30 cellular contexts compared by ENCODE assay signal in the genomic region with DNA sequence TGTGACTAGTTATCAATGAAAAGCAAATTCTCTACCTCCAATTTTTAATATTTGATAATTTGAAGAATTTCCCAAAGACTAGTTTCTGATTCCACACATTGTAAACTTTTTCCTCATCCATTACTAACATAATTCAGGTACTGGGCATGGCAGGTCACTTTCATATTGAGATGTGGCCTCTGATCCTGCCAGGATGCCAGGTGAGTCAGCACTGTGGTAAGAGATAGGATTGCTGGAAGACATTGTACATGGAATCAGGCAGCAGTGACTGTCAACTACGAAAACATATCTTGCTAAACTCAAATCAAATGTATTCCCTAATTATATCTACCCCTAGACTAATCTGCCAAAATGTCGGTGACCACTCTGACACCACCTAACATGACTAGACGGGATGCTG. TPM values are rescaled to one million over a fixed set of nuclear protein-coding genes. Genes with fewer than 3 reads are reported as not detected.
A peak's percentile ranks its signal among the peaks of the same experiment; 100 is the strongest.
DNase-seq lines count a peak whose midpoint lies in the region; ATAC-seq, FAIRE-seq and TF ChIP-seq lines count a peak whose summit lies in the region.
"Had no signal": no experiment of that assay in that cellular context is flagged by ENCODE, and none has a peak within 500 bp of the region (broad histone marks: within the 10 kb centered on the region; RNA-seq: fewer than 3 reads in every experiment).

No MANE protein-coding gene starts in this region.

- no peak for TF ChIP-seq POLR2A in A549 (IDR thresholded peaks at IDR 0.05; ENCODE audit: low read length)
- TF ChIP-seq POLR2A in HCT116 (IDR thresholded peaks at IDR 0.05; ENCODE audit: borderline replicate concordance, extremely low read depth, insufficient read depth, insufficient read length) = no peak
- TF ChIP-seq POLR2A in suprapubic skin (IDR thresholded peaks at IDR 0.05) = no peak

- H3K9ac ChIP-seq in HCT116 (ENCODE audit: low read length) (no peak overlapping the region), iPS-18a (ENCODE audit: low read length) (no peak overlapping the region)
- H3K9ac ChIP-seq: BLaER1, KMS-11 had no signal

- no peaks in the 10 kb centered on the region for H3K36me3 Mint-ChIP-seq in CD4-positive, alpha-beta T cell (ENCODE audit: low read depth)
- H3K36me3 Mint-ChIP-seq: activated naive CD4-positive, alpha-beta T cell treated with anti-CD3 and anti-CD28 coated beads, Interleukin-2, amount 50 U/mL, for 24 hours; naive B cell; stimulated activated memory B cell treated with anti-CD40 and anti-IgM and Interleukin-4, amounts not matched to agents 10 μg/mL and 1 μg/mL and 100 μg/mL, for 72 hours had no signal

- CTCF ChIA-PET in A549 (lab: Yijun Ruan, JAX) = interaction anchor here (1.4 to 3.4 kb wide), 4 partner anchors 11 to 41 kb away, joined by 3 to 17 read pairs (median 6); no protein-coding TSS in a partner anchor
- CTCF ChIA-PET in HCT116 (lab: Charles Lee) = interaction anchor here (1.2 to 2.3 kb wide), 2 partner anchors 11 to 41 kb away, joined by 3 to 7 read pairs; no protein-coding TSS in a partner anchor
- CTCF ChIA-PET in CD4-positive, alpha-beta T cell (lab: Charles Lee) = no interaction called here

- no peak overlapping the region for H3K4me3 ChIP-seq in A549
- no peak overlapping the region for H3K4me3 ChIP-seq in HCT116 (replicated peaks in 1 of 2; ENCODE audit: low read depth in 1 of 2, low read length in 2 of 2)
- no peak overlapping the region for H3K4me3 ChIP-seq in iPS-18a (ENCODE audit: low read length)
- H3K4me3 ChIP-seq in suprapubic skin = no peak overlapping the region
- H3K4me3 ChIP-seq: BLaER1, uterus had no signal

- peak; percentile 59 to 61; a peak in 3 of 6 replicates for ATAC-seq in A549
- peak; percentile 82 for ATAC-seq in HCT116
- no peak for ATAC-seq in CD4-positive, alpha-beta T cell (ENCODE audit: poor library complexity)
- ATAC-seq in HG03354 (IDR thresholded peaks at IDR 0.05; ENCODE audit: poor library complexity, severe bottlenecking, unreplicated experiment) = no peak
- ATAC-seq: activated T-helper 17 cell treated with anti-CD3 and anti-CD28 coated beads, Interleukin-2, amount 50 U/mL, for 72 hours; left lobe of liver; stimulated activated memory B cell treated with anti-CD40 and anti-IgM and Interleukin-4, amounts not matched to agents 10 μg/mL and 1 μg/mL and 100 μg/mL, for 72 hours had no signal

- peaks cover 19% of the 10 kb centered on the region; the same call in 2 of the 3 replicates for H3K4me1 ChIP-seq in A549
- peaks cover 2 to 16% of the 10 kb centered on the region in 2 experiments; a peak in 2 of 4 replicates for H3K4me1 ChIP-seq in HCT116 (ENCODE audit: control insufficient read depth in 1 of 2, insufficient read depth in 2 of 2, low read length in 2 of 2)
- H3K4me1 ChIP-seq in iPS-18a (ENCODE audit: control insufficient read depth, low read depth, low read length) = peaks cover 8% of the 10 kb centered on the region
- no peaks in the 10 kb centered on the region for H3K4me1 ChIP-seq in suprapubic skin
- H3K4me1 ChIP-seq: BLaER1, uterus had no signal

- 0 out of 3 replicates have a peak overlapping the region, but pooled peaks have one; percentile 11 for H3K4me2 ChIP-seq in A549
- peak overlapping the region; percentile 45 for H3K4me2 ChIP-seq in HCT116 (ENCODE audit: low read length)
- H3K4me2 ChIP-seq: BLaER1, KMS-11 had no signal

- H3K9me3 ChIP-seq in A549 = no peaks in the 10 kb centered on the region
- no peaks in the 10 kb centered on the region for H3K9me3 ChIP-seq in HCT116 (ENCODE audit: control insufficient read depth in 1 of 2, insufficient read depth in 1 of 2, low read depth in 1 of 2, low read length in 2 of 2)
- no peaks in the 10 kb centered on the region for H3K9me3 ChIP-seq in iPS-18a (ENCODE audit: control insufficient read depth, low read depth, low read length)
- H3K9me3 ChIP-seq in suprapubic skin = no peaks in the 10 kb centered on the region
- H3K9me3 ChIP-seq in CD4-positive, alpha-beta T cell (ENCODE audit: control insufficient read depth, low read length) = no peaks in the 10 kb centered on the region
- H3K9me3 ChIP-seq: BLaER1, uterus had no signal

- TF ChIP-seq EP300 in A549 (IDR thresholded peaks at IDR 0.05) = no peak
- no peak for TF ChIP-seq EP300 in suprapubic skin (IDR thresholded peaks at IDR 0.05)

- DNase-seq in A549 (ENCODE audit: low read depth in 1 of 2, low spot score in 1 of 2) (peak in 1 of 2 experiments; percentile 43), HCT116 (ENCODE audit: low read depth, low spot score) (peak; percentile 40), RCC 7860 (ENCODE audit: low spot score) (peak; percentile 57), NCI-H446 treated with DMSO at 0.1 percent for 48 hours (lab: John Stamatoyannopoulos, UW) (no peak), suprapubic skin (ENCODE audit: low spot score in 2 of 2) (no peak)
- DNase-seq in CD4-positive, alpha-beta T cell = no peak
- DNase-seq: activated B cell treated with CpG ODN at 0.5 μM for 24 hours; activated CD4-positive, alpha-beta T cell treated with anti-CD3 and anti-CD28 coated beads, Interleukin-2, amount 50 U/mL, for 48 hours; activated CD8-positive, alpha-beta memory T cell treated with anti-CD3 and anti-CD28 coated beads, Interleukin-2, amount 50 U/mL, for 48 hours; aorta; cerebellar nuclear complex; EL; mesendoderm; naive B cell; NCI-H187 treated with DMSO at 0.1 percent for 48 hours; NCI-H82; SHP77 treated with DMSO at 0.1 percent for 48 hours; stimulated activated CD4-positive, alpha-beta T cell treated with anti-CD3 and anti-CD28 coated beads, Interleukin-4, amount 100 ng/mL, for 1 hour; uterus had no signal

- no TSS peak for BruUV-seq in HCT116 (replicated peaks; lab: Mats Ljungman, UMichigan)

- no peak overlapping the region for H3K4me3 Mint-ChIP-seq in CD4-positive, alpha-beta T cell
- H3K4me3 Mint-ChIP-seq: activated B cell treated with CpG ODN at 0.5 μM for 24 hours; activated naive CD4-positive, alpha-beta T cell treated with anti-CD3 and anti-CD28 coated beads, Interleukin-2, amount 50 U/mL, for 24 hours; activated T-helper 17 cell treated with anti-CD3 and anti-CD28 coated beads, Interleukin-2, amount 50 U/mL, for 72 hours; naive B cell; stimulated activated memory B cell treated with anti-CD40 and anti-IgM and Interleukin-4, amounts not matched to agents 10 μg/mL and 1 μg/mL and 100 μg/mL, for 72 hours had no signal

- H3K36me3 ChIP-seq in HCT116 (ENCODE audit: control insufficient read depth in 1 of 2, insufficient read depth in 2 of 2, low read length in 2 of 2) (no peaks in the 10 kb centered on the region), iPS-18a (ENCODE audit: control insufficient read depth, low read depth, low read length) (no peaks in the 10 kb centered on the region), suprapubic skin (no peaks in the 10 kb centered on the region)
- H3K36me3 ChIP-seq: BLaER1, uterus had no signal

- FAIRE-seq in A549 (lab: Jason Lieb, UNC) (no peak), RCC 7860 (lab: Jason Lieb, UNC) (peak; percentile 38)
- FAIRE-seq: endothelial cell of umbilical vein had no signal

- H2AFZ ChIP-seq in HCT116 (ENCODE audit: low read depth, low read length, poor library complexity, severe bottlenecking) = peak overlapping the region; percentile 94

- no peak overlapping the region for H3K27ac Mint-ChIP-seq in CD4-positive, alpha-beta T cell
- H3K27ac Mint-ChIP-seq: activated B cell treated with CpG ODN at 0.5 μM for 24 hours; activated naive CD4-positive, alpha-beta T cell treated with anti-CD3 and anti-CD28 coated beads, Interleukin-2, amount 50 U/mL, for 24 hours; activated T-helper 17 cell treated with anti-CD3 and anti-CD28 coated beads, Interleukin-2, amount 50 U/mL, for 72 hours; naive B cell; stimulated activated memory B cell treated with anti-CD40 and anti-IgM and Interleukin-4, amounts not matched to agents 10 μg/mL and 1 μg/mL and 100 μg/mL, for 72 hours had no signal

- H3K27ac ChIP-seq in A549 (peak overlapping the region in 1 of 2 experiments; percentile 69; a peak in 3 of 6 replicates), HCT116 (ENCODE audit: low read depth, low read length) (no peak overlapping the region), iPS-18a (ENCODE audit: low read length) (peak overlapping the region; percentile 2), suprapubic skin (no peak overlapping the region)
- no peak overlapping the region for H3K27ac ChIP-seq in CD4-positive, alpha-beta T cell (ENCODE audit: low read depth, low read length)
- H3K27ac ChIP-seq: BLaER1, KMS-11, uterus had no signal

- TF ChIP-seq CTCF in A549 (IDR thresholded peaks at IDR 0.05) (no peak), HCT116 (IDR thresholded peaks at IDR 0.05 in 2 of 3, conservative IDR thresholded peaks at IDR 0.05 in 1 of 3; ENCODE audit: borderline replicate concordance in 1 of 3, insufficient read depth in 1 of 3, low read depth in 2 of 3, low read length in 2 of 3) (no peak), suprapubic skin (IDR thresholded peaks at IDR 0.05) (no peak)
- no peak for TF ChIP-seq CTCF in CD4-positive, alpha-beta T cell (IDR thresholded peaks at IDR 0.05)

- no peaks in the 10 kb centered on the region for H3K79me2 ChIP-seq in HCT116 (ENCODE audit: insufficient read depth, low read length)

- no peaks in the 10 kb centered on the region for H3K27me3 Mint-ChIP-seq in CD4-positive, alpha-beta T cell
- H3K27me3 Mint-ChIP-seq: stimulated activated memory B cell treated with anti-CD40 and anti-IgM and Interleukin-4, amounts not matched to agents 10 μg/mL and 1 μg/mL and 100 μg/mL, for 72 hours had no signal

- RAD21 ChIA-PET in HCT116 (lab: Charles Lee; ENCODE audit: low non-redundant PET in 1 of 2, low total read pairs in 2 of 2, uncharacterized antibody in 2 of 2, unreplicated experiment in 2 of 2) = no interaction called here

- no peaks in the 10 kb centered on the region for H3K9me2 ChIP-seq in HCT116 (ENCODE audit: insufficient read depth)

- no peaks in the 10 kb centered on the region for H4K20me1 ChIP-seq in HCT116 (ENCODE audit: insufficient read depth)
- H4K20me1 ChIP-seq: BLaER1 had no signal

- H3K27me3 ChIP-seq in HCT116 (ENCODE audit: insufficient read depth, low read length) = no peaks in the 10 kb centered on the region
- H3K27me3 ChIP-seq in iPS-18a (ENCODE audit: control insufficient read depth, insufficient read depth, low read length) = no peaks in the 10 kb centered on the region
- H3K27me3 ChIP-seq in suprapubic skin = no peaks in the 10 kb centered on the region
- H3K27me3 ChIP-seq in CD4-positive, alpha-beta T cell (ENCODE audit: control insufficient read depth, insufficient read depth, low read length) = no peaks in the 10 kb centered on the region
- H3K27me3 ChIP-seq: BLaER1, uterus had no signal

- H3K4me1 Mint-ChIP-seq in CD4-positive, alpha-beta T cell (ENCODE audit: low read depth) = no peaks in the 10 kb centered on the region
- H3K4me1 Mint-ChIP-seq: activated B cell treated with CpG ODN at 0.5 μM for 24 hours; activated T-helper 17 cell treated with anti-CD3 and anti-CD28 coated beads, Interleukin-2, amount 50 U/mL, for 72 hours; naive B cell; stimulated activated memory B cell treated with anti-CD40 and anti-IgM and Interleukin-4, amounts not matched to agents 10 μg/mL and 1 μg/mL and 100 μg/mL, for 72 hours had no signal

- WGBS in A549 (ENCODE audit: missing lambda C conversion rate) = 50% methylated on average over 3 of the region's 3 CpGs
- 95% methylated on average over 3 of the region's 3 CpGs for WGBS in suprapubic skin

- intact Hi-C loops in HCT116 (cut with micrococcal nuclease) = no loop called here
- intact Hi-C loops in CD4-positive, alpha-beta T cell (cut with DNase I, micrococcal nuclease) = no loop called here

- TF ChIP-seq RAD21 in A549 (conservative IDR thresholded peaks at IDR 0.05 in 1 of 2, IDR thresholded peaks at IDR 0.05 in 1 of 2) = no peak
- no peak for TF ChIP-seq RAD21 in HCT116 (IDR thresholded peaks at IDR 0.05; ENCODE audit: low read depth)

- H3K9me3 Mint-ChIP-seq in CD4-positive, alpha-beta T cell = peaks cover 2% of the 10 kb centered on the region
- H3K9me3 Mint-ChIP-seq: activated B cell treated with CpG ODN at 0.5 μM for 24 hours; activated T-helper 17 cell treated with anti-CD3 and anti-CD28 coated beads, Interleukin-2, amount 50 U/mL, for 72 hours; naive B cell had no signal

- POLR2A ChIA-PET in A549 (lab: Yijun Ruan, JAX) (no interaction called here), HCT116 (lab: Charles Lee) (no interaction called here)
- POLR2A ChIA-PET in CD4-positive, alpha-beta T cell (lab: Charles Lee) = no interaction called here

RNA-seq across cellular contexts. Expression of a gene that starts 33.2 kb away (rescaled TPM):
- polyA plus RNA-seq in A549 (2011; rRNA removed) (0.17 and 0.59 TPM in 2 replicates), A549 (2017; fragmentation: RNase III; extraction: RNeasy Plus Mini Kit Qiagen cat#74134 plus additional on column Dnase treatment) (not detected in 3 replicates)
- polyA plus RNA-seq in A549 (2012; cell fraction: cytosol; rRNA removed) = not detected in 2 replicates
- not detected in 2 replicates for polyA plus RNA-seq in A549 (2012; cell fraction: nucleus; rRNA removed)
- polyA minus RNA-seq in A549 (2011; rRNA and poly(A)+ RNA removed) = not detected in 2 replicates
- total RNA-seq in HCT116 (2021; ENCODE audit: unreplicated experiment) (not detected), suprapubic skin (not detected)
- not detected in 2 replicates for polyA plus RNA-seq in HCT116 (2012)
- total RNA-seq in CD4-positive, alpha-beta T cell = not detected
- total RNA-seq: activated B cell treated with CpG ODN at 0.5 μM for 24 hours; activated T-helper 17 cell treated with anti-CD3 and anti-CD28 coated beads, Interleukin-2, amount 50 U/mL, for 72 hours; aorta; endothelial cell of umbilical vein; left lobe of liver; osteoblast; temporal lobe; uterus had no signal
- polyA plus RNA-seq: aorta, endothelial cell of umbilical vein had no signal

Comparison
In these comparisons a context has a peak if more than half of its experiments do, and no peak if none do; other contexts are left out.
1. ATAC-seq: peak in A549 (2 of 2) and HCT116 (single experiment); none in CD4-positive, alpha-beta T cell (single experiment) and HG03354 (single experiment).
2. DNase-seq: peak in HCT116 (single experiment) and RCC 7860 (single experiment); none in NCI-H446 treated with DMSO at 0.1 percent for 48 hours (single experiment), suprapubic skin (0 of 2) and CD4-positive, alpha-beta T cell (0 of 10).